ENCODE assay signal across 19 cellular contexts in genomic region chr9:104240890-104241289, GRCh38.
"Had no signal": no experiment of that assay in that cellular context is flagged by ENCODE, and none has a peak within 500 bp of the region (broad histone marks: within the 10 kb centered on the region; RNA-seq: fewer than 3 reads in every experiment).

No MANE protein-coding gene starts in this region.

- DNase-seq: dorsolateral prefrontal cortex; effector CD8-positive, alpha-beta T cell; foreskin melanocyte; head of caudate nucleus; hippocampal formation; left colon; left ventricle myocardium superior; mesenchymal stem cell; midbrain; nucleus accumbens; ovary; sigmoid colon; stimulated activated naive CD4-positive, alpha-beta T cell treated with Interleukin-2 at 50 U/mL for 16 hours; trophoblast cell had no signal

- H3K4me2 ChIP-seq: neural progenitor cell had no signal

- H3K4me3 ChIP-seq: dorsolateral prefrontal cortex, lung, neural progenitor cell, ovary, right atrium auricular region, sigmoid colon, skin epidermis had no signal

- H3K9ac ChIP-seq: neural progenitor cell had no signal

- H3K27ac ChIP-seq: dorsolateral prefrontal cortex, neural progenitor cell, ovary, right atrium auricular region, sigmoid colon, skin epidermis had no signal

- H3K4me1 ChIP-seq: neural progenitor cell, right atrium auricular region, sigmoid colon had no signal

- H3K9me3 ChIP-seq: ovary, right atrium auricular region had no signal

- H3K36me3 ChIP-seq: neural progenitor cell, ovary, right atrium auricular region, sigmoid colon had no signal

- H2AFZ ChIP-seq: neural progenitor cell had no signal

- ATAC-seq: left colon; left ventricle myocardium superior; natural killer cell treated with Interleukin-12 subunit alpha and Interleukin-12 subunit beta and Interleukin-15 and Interleukin-18, amount 100 ng/mL, for 72 hours had no signal

- H3K27me3 ChIP-seq: dorsolateral prefrontal cortex, neural progenitor cell, ovary, right atrium auricular region, sigmoid colon had no signal
